In genomic region chr5:72115277-72115676, GRCh38 we compare ENCODE assay signal across 23 cellular contexts.
"Had no signal": no experiment of that assay in that cellular context is flagged by ENCODE, and none has a peak within 500 bp of the region (broad histone marks: within the 10 kb centered on the region; RNA-seq: fewer than 3 reads in every experiment).

No MANE protein-coding gene starts in this region.

- H3K9me3 Mint-ChIP-seq: activated CD4-positive, alpha-beta memory T cell treated with anti-CD3 and anti-CD28 coated beads for 36 hours; activated naive CD4-positive, alpha-beta T cell treated with anti-CD3 and anti-CD28 coated beads for 36 hours; activated T-cell treated with anti-CD3 and anti-CD28 coated beads, Interleukin-2, amount 50 U/mL, for 72 hours; neural crest cell had no signal

- H3K27me3 ChIP-seq: brain microvascular endothelial cell, gastroesophageal sphincter, heart left ventricle, tibial nerve had no signal

- H3K36me3 Mint-ChIP-seq: activated CD4-positive, alpha-beta memory T cell treated with anti-CD3 and anti-CD28 coated beads for 36 hours had no signal

- ATAC-seq: activated T-cell treated with anti-CD3 and anti-CD28 coated beads, Interleukin-2, amount 50 U/mL, for 72 hours; gastroesophageal sphincter; left cardiac atrium; T-helper 17 cell had no signal

- H3K4me3 Mint-ChIP-seq: activated CD4-positive, alpha-beta memory T cell treated with anti-CD3 and anti-CD28 coated beads for 36 hours; activated naive CD4-positive, alpha-beta T cell treated with anti-CD3 and anti-CD28 coated beads for 36 hours; activated T-cell treated with anti-CD3 and anti-CD28 coated beads, Interleukin-2, amount 50 U/mL, for 72 hours; T-helper 17 cell had no signal

- H3K36me3 ChIP-seq: prostate gland had no signal

- H3K4me3 ChIP-seq: gastroesophageal sphincter, heart left ventricle, prostate gland, tibial nerve had no signal

- H3K4me1 ChIP-seq: prostate gland had no signal

- H3K27ac Mint-ChIP-seq: activated CD4-positive, alpha-beta memory T cell treated with anti-CD3 and anti-CD28 coated beads for 36 hours; activated naive CD4-positive, alpha-beta T cell treated with anti-CD3 and anti-CD28 coated beads for 36 hours; activated T-cell treated with anti-CD3 and anti-CD28 coated beads, Interleukin-2, amount 50 U/mL, for 72 hours; T-helper 17 cell had no signal

- H3K9me3 ChIP-seq: gastroesophageal sphincter, prostate gland, tibial nerve had no signal

- H3K4me1 Mint-ChIP-seq: T-helper 17 cell had no signal

- DNase-seq: activated CD4-positive, alpha-beta memory T cell treated with anti-CD3 and anti-CD28 coated beads for 36 hours; activated CD4-positive, alpha-beta T cell treated with anti-CD3 and anti-CD28 coated beads for 4 hours; activated CD4-positive, CD25-positive, alpha-beta regulatory T cell; activated effector memory CD4-positive, alpha-beta T cell treated with Interleukin-2 at 50 U/mL for 16 hours; activated naive CD4-positive, alpha-beta T cell treated with anti-CD3 and anti-CD28 coated beads for 36 hours; activated T-cell treated with anti-CD3 and anti-CD28 coated beads, Interleukin-2, amount 50 U/mL, for 72 hours; amygdala; brain microvascular endothelial cell; central memory CD4-positive, alpha-beta T cell; effector memory CD4-positive, alpha-beta T cell; heart left ventricle; left cardiac atrium; mesenchymal stem cell; stimulated activated CD4-positive, alpha-beta T cell treated with anti-CD3 and anti-CD28 coated beads, Interleukin-4, amount 100 ng/mL, for 24 hours; stimulated activated naive CD4-positive, alpha-beta T cell treated with Interleukin-2 at 50 U/mL for 16 hours; SW 1271; T-helper 17 cell had no signal

- FAIRE-seq: colon, islet of Langerhans had no signal

- H3K27ac ChIP-seq: brain microvascular endothelial cell, prostate gland had no signal
